ENCODE assay signal across 25 cellular contexts in the genomic region with DNA sequence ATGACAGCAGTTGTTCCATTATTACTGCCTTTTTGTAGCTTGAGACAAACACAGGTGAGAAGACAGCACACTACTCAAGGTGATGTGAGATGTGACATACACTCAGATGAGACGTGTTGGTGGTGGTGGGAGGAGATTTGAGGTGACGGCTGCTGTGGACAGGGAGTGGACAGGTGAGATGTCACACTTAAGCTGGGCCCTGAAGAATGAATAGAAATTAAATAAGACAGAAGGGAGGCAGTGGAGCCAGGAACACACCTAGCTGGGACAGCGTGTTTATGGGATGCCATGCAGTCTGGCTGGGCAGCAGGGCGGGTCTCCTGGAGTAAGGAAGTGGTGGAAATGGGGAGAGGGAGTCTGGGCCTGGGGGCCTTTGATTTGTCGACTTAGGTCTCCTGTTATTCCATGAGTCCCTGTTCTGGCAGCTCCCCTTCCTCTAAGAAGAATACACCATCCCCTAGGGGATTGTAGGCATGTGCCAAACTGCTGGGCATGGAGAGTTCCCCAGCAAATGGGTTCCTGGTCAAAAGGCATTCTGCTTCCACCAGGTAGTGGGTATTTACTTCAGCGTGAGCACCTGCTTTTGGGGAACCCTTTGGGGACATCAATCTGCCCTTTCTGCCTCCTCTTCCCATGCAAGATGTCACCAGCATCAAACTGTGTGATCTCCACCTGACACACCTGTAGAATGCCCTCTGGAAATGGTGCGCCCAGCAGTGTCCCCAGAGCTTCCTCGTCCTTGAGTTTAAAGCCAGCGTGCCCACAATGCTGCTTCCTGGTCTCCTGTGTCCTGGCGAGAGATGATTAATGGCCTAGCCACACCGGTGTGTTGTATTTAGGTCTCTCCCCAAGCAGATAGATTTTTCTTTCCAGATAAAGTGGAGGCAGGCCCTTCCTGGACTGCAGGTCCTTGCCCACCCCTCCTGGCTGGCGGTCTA.
DNase-seq lines count a peak whose midpoint lies in the region; ATAC-seq, FAIRE-seq and TF ChIP-seq lines count a peak whose summit lies in the region.
"Had no signal": no experiment of that assay in that cellular context is flagged by ENCODE, and none has a peak within 500 bp of the region (broad histone marks: within the 10 kb centered on the region; RNA-seq: fewer than 3 reads in every experiment).

No MANE protein-coding gene starts in this region.

- no peak overlapping the region for H3K4me3 ChIP-seq in esophagus muscularis mucosa
- H3K4me3 ChIP-seq in pancreas = no peak overlapping the region
- H3K4me3 ChIP-seq in mucosa of descending colon = no peak overlapping the region
- H3K4me3 ChIP-seq: BLaER1, GM12878, SJSA1 had no signal

- H3K36me3 ChIP-seq in esophagus muscularis mucosa (no peaks in the 10 kb centered on the region), pancreas (no peaks in the 10 kb centered on the region), mucosa of descending colon (ENCODE audit: low read depth) (no peaks in the 10 kb centered on the region)
- H3K36me3 ChIP-seq: BLaER1, SJSA1 had no signal

- TF ChIP-seq POLR2A in esophagus muscularis mucosa (IDR thresholded peaks at IDR 0.05; ENCODE audit: low read depth) = no peak

- FAIRE-seq in HTR-8/SVneo (lab: Jason Lieb, UNC) = peak; percentile 93
- no peak for FAIRE-seq in pancreas (lab: Jason Lieb, UNC)
- FAIRE-seq: A204.1, D721Med, GM12878, GM19239 had no signal

- no peak overlapping the region for H3K4me3 Mint-ChIP-seq in activated CD4-positive, alpha-beta memory T cell treated with anti-CD3 and anti-CD28 coated beads for 36 hours
- H3K4me3 Mint-ChIP-seq: CD4-positive, CD25-positive, alpha-beta regulatory T cell had no signal

- H3K27me3 ChIP-seq in esophagus muscularis mucosa = peaks cover 0 to 3% (median 0%) of the 10 kb centered on the region in 4 donors
- H3K27me3 ChIP-seq in pancreas = no peaks in the 10 kb centered on the region
- H3K27me3 ChIP-seq: SJSA1 had no signal

- DNase-seq in D341Med (ENCODE audit: low spot score) = peak; percentile 9
- DNase-seq in HTR-8/SVneo (ENCODE audit: insufficient read length, low spot score) = no peak
- peak; percentile 91 for DNase-seq in esophagus muscularis mucosa (ENCODE audit: extremely low spot score)
- peak in 2 of 6 donors; percentile 30 to 40 for DNase-seq in pancreas
- DNase-seq in NCI-H1092 (lab: John Stamatoyannopoulos, UW) = no peak
- no peak for DNase-seq in activated CD4-positive, alpha-beta memory T cell treated with anti-CD3 and anti-CD28 coated beads for 36 hours
- no peak for DNase-seq in mucosa of descending colon
- DNase-seq: CD4-positive, CD25-positive, alpha-beta regulatory T cell; GDM1; KBM-7; MV-4-11; NCI-H1105 treated with DMSO at 0.1 percent for 48 hours; NCI-H146; NCI-H1930; NCI-H446 treated with DMSO at 0.1 percent for 48 hours; NCI-H526; Right ventricle myocardium superior; RPMI8226 had no signal

- no peaks in the 10 kb centered on the region for H3K9me3 ChIP-seq in esophagus muscularis mucosa
- no peaks in the 10 kb centered on the region for H3K9me3 ChIP-seq in pancreas
- H3K9me3 ChIP-seq in mucosa of descending colon = no peaks in the 10 kb centered on the region
- H3K9me3 ChIP-seq: BLaER1, SJSA1 had no signal

- ATAC-seq in pancreas = peak in 3 of 4 donors; percentile 69 to 92 (median 83)
- no peak for ATAC-seq in GM18873 (IDR thresholded peaks at IDR 0.05; ENCODE audit: low FRiP score, unreplicated experiment)
- ATAC-seq in mucosa of descending colon = no peak
- ATAC-seq: GM12878 had no signal

- intact Hi-C loops in esophagus muscularis mucosa (cut with DNase I) (no loop called here), pancreas (cut with DNase I) (no loop called here), mucosa of descending colon (cut with DNase I, micrococcal nuclease) (no loop called here)
- intact Hi-C loops in activated CD4-positive, alpha-beta memory T cell treated with anti-CD3 and anti-CD28 coated beads for 36 hours (cut with micrococcal nuclease) = no loop called here

- peaks cover 9% of the 10 kb centered on the region for H3K27me3 Mint-ChIP-seq in activated CD4-positive, alpha-beta memory T cell treated with anti-CD3 and anti-CD28 coated beads for 36 hours

- H3K4me1 Mint-ChIP-seq in activated CD4-positive, alpha-beta memory T cell treated with anti-CD3 and anti-CD28 coated beads for 36 hours (ENCODE audit: low read depth) = no peaks in the 10 kb centered on the region
- H3K4me1 Mint-ChIP-seq: CD4-positive, CD25-positive, alpha-beta regulatory T cell had no signal

- TF ChIP-seq EP300 in esophagus muscularis mucosa (IDR thresholded peaks at IDR 0.05) = no peak

- CTCF ChIA-PET in activated CD4-positive, alpha-beta memory T cell treated with anti-CD3 and anti-CD28 coated beads for 36 hours (lab: Charles Lee) = no interaction called here

- TF ChIP-seq CTCF in esophagus muscularis mucosa (IDR thresholded peaks at IDR 0.05) (no peak), pancreas (IDR thresholded peaks at IDR 0.05) (no peak), mucosa of descending colon (IDR thresholded peaks at IDR 0.05) (no peak)

- H3K27ac ChIP-seq in esophagus muscularis mucosa (replicated peaks in 1 of 4) (no peak overlapping the region), pancreas (peak overlapping the region in 2 of 4 donors; percentile 17 to 23)
- H3K27ac ChIP-seq: BLaER1, SJSA1 had no signal

- H3K9me3 Mint-ChIP-seq in activated CD4-positive, alpha-beta memory T cell treated with anti-CD3 and anti-CD28 coated beads for 36 hours = no peaks in the 10 kb centered on the region
- H3K9me3 Mint-ChIP-seq: CD4-positive, CD25-positive, alpha-beta regulatory T cell had no signal

- POLR2A ChIA-PET in activated CD4-positive, alpha-beta memory T cell treated with anti-CD3 and anti-CD28 coated beads for 36 hours (lab: Charles Lee) = no interaction called here

- H3K4me1 ChIP-seq in esophagus muscularis mucosa (peaks cover 0 to 2% (median under 1%) of the 10 kb centered on the region in 4 donors), pancreas (no peaks in the 10 kb centered on the region), mucosa of descending colon (ENCODE audit: low read depth) (no peaks in the 10 kb centered on the region)
- H3K4me1 ChIP-seq: BLaER1, SJSA1 had no signal

- WGBS in esophagus muscularis mucosa = 76% methylated on average over 8 of the region's 12 CpGs
- WGBS in pancreas, 2 donors = 63% methylated on average over 12 of the region's 12 CpGs

- no peaks in the 10 kb centered on the region for H3K36me3 Mint-ChIP-seq in activated CD4-positive, alpha-beta memory T cell treated with anti-CD3 and anti-CD28 coated beads for 36 hours
- H3K36me3 Mint-ChIP-seq: CD4-positive, CD25-positive, alpha-beta regulatory T cell had no signal

- H3K27ac Mint-ChIP-seq in activated CD4-positive, alpha-beta memory T cell treated with anti-CD3 and anti-CD28 coated beads for 36 hours = no peak overlapping the region
- H3K27ac Mint-ChIP-seq: CD4-positive, CD25-positive, alpha-beta regulatory T cell had no signal

Comparison
In these comparisons a context has a peak if more than half of its experiments do, and no peak if none do; other contexts are left out.
1. DNase-seq: peak in D341Med (single experiment) and esophagus muscularis mucosa (single experiment); none in HTR-8/SVneo (single experiment), NCI-H1092 (single experiment), activated CD4-positive, alpha-beta memory T cell treated with anti-CD3 and anti-CD28 coated beads for 36 hours (single experiment) and mucosa of descending colon (0 of 3).
2. ATAC-seq: peak in pancreas (3 of 4); none in GM18873 (single experiment) and mucosa of descending colon (single experiment).